Comparison of ENCODE assay signal across 8 cellular contexts in genomic region chr17:50909765-50910661, GRCh38. TPM values are rescaled to one million over a fixed set of nuclear protein-coding genes. Genes with fewer than 3 reads are reported as not detected.
A peak's percentile ranks its signal among the peaks of the same experiment; 100 is the strongest.
DNase-seq lines count a peak whose midpoint lies in the region; ATAC-seq and TF ChIP-seq lines count a peak whose summit lies in the region.

No MANE protein-coding gene starts in this region.

- WGBS in gastroesophageal sphincter (ENCODE audit: low coverage in 1 of 2), 2 donors: 28 to 50% methylated on average over 3 to 5 of the region's 17 CpGs

- ATAC-seq in gastroesophageal sphincter: no peak
- no peak for ATAC-seq in GM19463 (IDR thresholded peaks at IDR 0.05; ENCODE audit: unreplicated experiment)

- H3K27ac ChIP-seq in gastroesophageal sphincter: peak overlapping the region; percentile 5 to 77 (median 64)

- peaks cover 6 to 57% (median 6%) of the 10 kb centered on the region in 3 donors for H3K4me1 ChIP-seq in gastroesophageal sphincter

- no peak for TF ChIP-seq EP300 in gastroesophageal sphincter (IDR thresholded peaks at IDR 0.05)

- DNase-seq in KBM-7: peak; percentile 27
- DNase-seq in activated CD8-positive, alpha-beta memory T cell treated with anti-CD3 and anti-CD28 coated beads for 1 hour (ENCODE audit: extremely low read depth in 1 of 2, low read depth in 1 of 2): peak; percentile 57
- DNase-seq in stimulated activated CD4-positive, alpha-beta T cell treated with anti-CD3 and anti-CD28 coated beads, Interleukin-4, amount 100 ng/mL, for 4 hours: peak; percentile 43 to 55
- no peak for DNase-seq in RPMI8226
- no peak for DNase-seq in GM19238 (ENCODE audit: insufficient read length, low spot score)
- no peak for DNase-seq in putamen (ENCODE audit: low spot score)

- in situ Hi-C loops in KBM-7 (cut with MboI; ENCODE audit: low pct_unique_long_range_greater_than_20kb, low sequenced_read_pairs): no loop called here

- TF ChIP-seq CTCF in gastroesophageal sphincter (IDR thresholded peaks at IDR 0.05): no peak

- no peak overlapping the region for H3K4me3 ChIP-seq in gastroesophageal sphincter

- no peaks in the 10 kb centered on the region for H3K27me3 ChIP-seq in gastroesophageal sphincter

- TF ChIP-seq POLR2A in gastroesophageal sphincter (IDR thresholded peaks at IDR 0.05): no peak

- no peaks in the 10 kb centered on the region for H3K36me3 ChIP-seq in gastroesophageal sphincter

- H3K9me3 ChIP-seq in gastroesophageal sphincter: no peaks in the 10 kb centered on the region

RNA-seq across cellular contexts. Expression of gene TOB1, which starts 43.9 kb away (rescaled TPM):
- 10 to 100 TPM; 27.8 to 47.2 (median 29.6) TPM for total RNA-seq in gastroesophageal sphincter

Comparison
In these comparisons a context has a peak if more than half of its experiments do, and no peak if none do; other contexts are left out.
1. DNase-seq: peak in KBM-7 (single experiment), activated CD8-positive, alpha-beta memory T cell treated with anti-CD3 and anti-CD28 coated beads for 1 hour (2 of 2) and stimulated activated CD4-positive, alpha-beta T cell treated with anti-CD3 and anti-CD28 coated beads, Interleukin-4, amount 100 ng/mL, for 4 hours (2 of 2); none in RPMI8226 (single experiment), GM19238 (single experiment) and putamen (single experiment).